Comparison of ENCODE assay signal across 26 cellular contexts in the genomic region with DNA sequence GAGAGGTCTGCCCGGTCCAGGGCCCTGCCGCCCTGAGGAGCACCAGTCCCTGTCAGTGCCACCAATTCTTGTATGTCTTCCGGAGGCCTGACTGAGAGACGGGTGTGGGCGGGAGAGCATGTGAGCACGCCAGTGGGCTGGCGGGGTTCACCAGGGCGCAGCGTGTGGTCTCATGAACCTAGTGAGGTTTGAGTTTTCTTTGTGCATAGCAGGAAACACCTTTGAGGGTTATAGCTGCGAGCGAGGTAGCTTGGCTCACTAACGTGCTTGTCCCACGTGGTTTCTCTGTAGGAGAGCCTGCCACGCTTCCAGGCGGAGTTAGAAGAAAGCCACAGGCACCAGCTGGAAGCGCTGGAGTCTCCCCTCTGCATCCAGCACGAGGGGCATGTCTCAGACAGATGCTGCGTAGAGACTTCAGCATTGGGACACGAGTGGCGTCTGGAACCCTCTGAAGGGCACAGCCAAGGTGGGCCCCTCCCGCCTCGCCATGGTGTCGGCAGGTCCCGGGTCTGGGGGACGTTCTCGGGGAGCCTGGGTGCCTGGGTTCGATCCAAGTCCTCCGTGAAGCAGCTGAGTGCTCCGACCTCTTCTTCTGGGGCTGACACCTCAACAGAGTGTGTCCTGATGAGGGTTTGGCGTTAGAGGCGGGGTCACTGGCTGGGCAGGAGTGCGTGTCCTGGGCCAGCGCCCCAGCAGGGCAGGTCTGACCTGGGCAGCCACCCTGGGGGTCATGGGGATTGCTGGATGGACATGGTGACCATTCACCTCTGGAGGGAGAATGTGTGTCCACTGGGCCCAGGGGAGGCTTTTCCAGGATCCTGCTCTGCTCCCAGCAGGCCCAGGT. TPM values are rescaled to one million over a fixed set of nuclear protein-coding genes. Genes with fewer than 3 reads are reported as not detected.
DNase-seq lines count a peak whose midpoint lies in the region; ATAC-seq and TF ChIP-seq lines count a peak whose summit lies in the region.
"Had no signal": no experiment of that assay in that cellular context is flagged by ENCODE, and none has a peak within 500 bp of the region (broad histone marks: within the 10 kb centered on the region; RNA-seq: fewer than 3 reads in every experiment).

No MANE protein-coding gene starts in this region.

- H3K27me3 Mint-ChIP-seq in activated CD8-positive, alpha-beta T cell treated with anti-CD3 and anti-CD28 coated beads for 36 hours = no peaks in the 10 kb centered on the region
- H3K27me3 Mint-ChIP-seq: activated CD4-positive, alpha-beta memory T cell treated with anti-CD3 and anti-CD28 coated beads, Interleukin-2, amount 10 ng/mL, durations not matched to agents 7 days and 5 days; CD4-positive, alpha-beta T cell had no signal

- ATAC-seq in activated CD8-positive, alpha-beta T cell treated with anti-CD3 and anti-CD28 coated beads for 36 hours = peak; percentile 70
- ATAC-seq in HG03097 (IDR thresholded peaks at IDR 0.05; ENCODE audit: low FRiP score, unreplicated experiment) (no peak), HG03139 (IDR thresholded peaks at IDR 0.05; ENCODE audit: unreplicated experiment) (no peak)

- no peaks in the 10 kb centered on the region for H3K9me3 Mint-ChIP-seq in activated CD8-positive, alpha-beta T cell treated with anti-CD3 and anti-CD28 coated beads for 36 hours
- H3K9me3 Mint-ChIP-seq: activated CD4-positive, alpha-beta memory T cell treated with anti-CD3 and anti-CD28 coated beads, Interleukin-2, amount 10 ng/mL, durations not matched to agents 7 days and 5 days; activated T-helper 2 cell treated with anti-CD3 and anti-CD28 coated beads, Interferon-gamma antibody, Interleukin-2, Interleukin-4, amounts not matched to agents 10 μg/mL and 5 μg/mL and 100 μg/mL, durations not matched to agents 14 hours and 24 hours and 36 hours; CD4-positive, alpha-beta T cell had no signal

- H3K4me3 ChIP-seq in Jurkat, Clone E6-1 (ENCODE audit: low read length) = no peak overlapping the region
- H3K4me3 ChIP-seq: cardiac muscle cell, GM23248, lung, transverse colon had no signal

- H3K4me3 Mint-ChIP-seq in activated CD8-positive, alpha-beta T cell treated with anti-CD3 and anti-CD28 coated beads for 36 hours = no peak overlapping the region
- H3K4me3 Mint-ChIP-seq: activated CD4-positive, alpha-beta memory T cell treated with anti-CD3 and anti-CD28 coated beads, Interleukin-2, amount 10 ng/mL, durations not matched to agents 7 days and 5 days; CD4-positive, alpha-beta T cell had no signal

- DNase-seq in Jurkat, Clone E6-1 (ENCODE audit: low read depth, low spot score) = peak; percentile 42
- DNase-seq in activated CD8-positive, alpha-beta T cell treated with anti-CD3 and anti-CD28 coated beads for 36 hours = peak; percentile 60
- DNase-seq in head of caudate nucleus (peak in 37 of 42 donors; percentile 18 to 84 (median 56)), NCI-H526 treated with DMSO at 0.1 percent for 48 hours (lab: John Stamatoyannopoulos, UW) (no peak)
- DNase-seq in stimulated activated CD8-positive, alpha-beta memory T cell treated with anti-CD3 and anti-CD28 coated beads, Interleukin-7, amount 100 ng/mL, for 4 hours (ENCODE audit: low read depth in 2 of 2) = peak; percentile 20 to 23
- DNase-seq: activated CD4-positive, alpha-beta memory T cell treated with anti-CD3 and anti-CD28 coated beads, Interleukin-2, amount 10 ng/mL, durations not matched to agents 7 days and 5 days; amniotic stem cell; CD4-positive, alpha-beta T cell; foreskin fibroblast; GDM1; GM23248; hypothalamus; islet precursor cell; NCI-H1105; NCI-H2081; NCI-H446 treated with DMSO at 0.1 percent for 48 hours; NK-92 treated with Interleukin-12 subunit alpha and Interleukin-12 subunit beta, amount 100 ng/mL, for 24 hours; right cardiac atrium; RPMI8226; stimulated activated naive CD4-positive, alpha-beta T cell; transverse colon had no signal

- H3K4me1 Mint-ChIP-seq in activated CD8-positive, alpha-beta T cell treated with anti-CD3 and anti-CD28 coated beads for 36 hours (ENCODE audit: low read depth) = peaks cover 3% of the 10 kb centered on the region
- H3K4me1 Mint-ChIP-seq: activated CD4-positive, alpha-beta memory T cell treated with anti-CD3 and anti-CD28 coated beads, Interleukin-2, amount 10 ng/mL, durations not matched to agents 7 days and 5 days had no signal

- CTCF ChIA-PET in activated CD8-positive, alpha-beta T cell treated with anti-CD3 and anti-CD28 coated beads for 36 hours (lab: Charles Lee) = interaction anchor here (1.1 kb wide), 1 partner anchor 32 kb away, joined by 3 read pairs; no protein-coding TSS in a partner anchor

- POLR2A ChIA-PET in activated CD8-positive, alpha-beta T cell treated with anti-CD3 and anti-CD28 coated beads for 36 hours (lab: Charles Lee) = no interaction called here

- peak overlapping the region; percentile 81 for H3K27ac Mint-ChIP-seq in activated CD8-positive, alpha-beta T cell treated with anti-CD3 and anti-CD28 coated beads for 36 hours
- H3K27ac Mint-ChIP-seq: activated CD4-positive, alpha-beta memory T cell treated with anti-CD3 and anti-CD28 coated beads, Interleukin-2, amount 10 ng/mL, durations not matched to agents 7 days and 5 days; activated T-helper 2 cell treated with anti-CD3 and anti-CD28 coated beads, Interferon-gamma antibody, Interleukin-2, Interleukin-4, amounts not matched to agents 10 μg/mL and 5 μg/mL and 100 μg/mL, durations not matched to agents 14 hours and 24 hours and 36 hours; CD4-positive, alpha-beta T cell had no signal

- no peak for TF ChIP-seq CTCF in activated CD8-positive, alpha-beta T cell treated with anti-CD3 and anti-CD28 coated beads for 36 hours (IDR thresholded peaks at IDR 0.05)

- intact Hi-C loops in activated CD8-positive, alpha-beta T cell treated with anti-CD3 and anti-CD28 coated beads for 36 hours (cut with micrococcal nuclease) = no loop called here
- intact Hi-C loops in head of caudate nucleus (cut with DNase I) = no loop called here

- peaks cover 33% of the 10 kb centered on the region for H3K36me3 Mint-ChIP-seq in activated CD8-positive, alpha-beta T cell treated with anti-CD3 and anti-CD28 coated beads for 36 hours (ENCODE audit: low read depth)

RNA-seq across cellular contexts. Expression of gene PCNT, which starts 31.4 kb away (rescaled TPM):
- polyA plus RNA-seq in Jurkat, Clone E6-1 (2012; ENCODE audit: insufficient read depth, insufficient read length) = 50.2 TPM
- total RNA-seq in activated CD8-positive, alpha-beta T cell treated with anti-CD3 and anti-CD28 coated beads for 36 hours = 10 to 100 TPM; 46.2 to 46.6 TPM

RNA-seq across cellular contexts. Expression of gene C21orf58, which starts 31.7 kb away (rescaled TPM):
- polyA plus RNA-seq in Jurkat, Clone E6-1 (2012; ENCODE audit: insufficient read depth, insufficient read length) = 34.9 TPM
- 10 to 100 TPM; 23.9 to 25.2 TPM for total RNA-seq in activated CD8-positive, alpha-beta T cell treated with anti-CD3 and anti-CD28 coated beads for 36 hours
